Comparison of ENCODE assay signal across 15 cellular contexts in the genomic region with DNA sequence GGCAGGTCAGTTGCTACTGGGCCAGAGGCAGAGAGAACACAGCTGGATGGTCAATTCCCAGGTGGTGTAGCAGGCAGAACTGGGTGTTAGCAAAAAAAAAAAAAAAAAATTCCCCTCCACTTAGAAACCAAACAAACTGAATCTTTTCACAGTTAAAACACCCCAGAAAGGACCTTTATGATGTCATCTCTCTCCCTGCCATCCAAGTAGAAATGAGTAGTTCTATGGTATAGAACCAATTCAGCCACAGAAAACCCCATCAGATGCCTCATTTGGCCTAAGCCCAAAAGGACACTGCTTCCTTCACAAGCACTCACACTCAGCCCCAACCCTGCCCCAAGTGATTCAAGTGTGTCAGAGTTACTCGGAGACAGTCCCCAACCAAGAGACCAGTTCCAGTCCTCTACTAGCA.
"Had no signal": no experiment of that assay in that cellular context is flagged by ENCODE, and none has a peak within 500 bp of the region (broad histone marks: within the 10 kb centered on the region; RNA-seq: fewer than 3 reads in every experiment).

No MANE protein-coding gene starts in this region.

- H3K4me2 ChIP-seq: neural progenitor cell had no signal

- H3K9me3 Mint-ChIP-seq: activated naive CD8-positive, alpha-beta T cell treated with anti-CD3 and anti-CD28 coated beads, Interleukin-2, amount 10 ng/mL, durations not matched to agents 7 days and 5 days; activated T-helper 2 cell treated with anti-CD3 and anti-CD28 coated beads, Interferon-gamma antibody, Interleukin-2, Interleukin-4, amounts not matched to agents 10 μg/mL and 5 μg/mL and 100 μg/mL, durations not matched to agents 14 hours and 24 hours and 36 hours; mesothelial cell of epicardium; neural progenitor cell; T-cell had no signal

- FAIRE-seq: colon had no signal

- H2AFZ ChIP-seq: neural progenitor cell, parathyroid adenoma had no signal

- H3K27ac ChIP-seq: gastrocnemius medialis, neural progenitor cell, parathyroid adenoma, SK-N-MC, tibial nerve had no signal

- H3K36me3 Mint-ChIP-seq: mesothelial cell of epicardium, neural progenitor cell had no signal

- H3K27me3 Mint-ChIP-seq: T-cell had no signal

- H3K4me3 Mint-ChIP-seq: activated naive CD8-positive, alpha-beta T cell treated with anti-CD3 and anti-CD28 coated beads, Interleukin-2, amount 10 ng/mL, durations not matched to agents 7 days and 5 days; mesothelial cell of epicardium; neural progenitor cell; T-cell had no signal

- H3K27ac Mint-ChIP-seq: activated naive CD8-positive, alpha-beta T cell treated with anti-CD3 and anti-CD28 coated beads, Interleukin-2, amount 10 ng/mL, durations not matched to agents 7 days and 5 days; activated T-helper 2 cell treated with anti-CD3 and anti-CD28 coated beads, Interferon-gamma antibody, Interleukin-2, Interleukin-4, amounts not matched to agents 10 μg/mL and 5 μg/mL and 100 μg/mL, durations not matched to agents 14 hours and 24 hours and 36 hours; mesothelial cell of epicardium; neural progenitor cell; T-cell had no signal

- H3K9me3 ChIP-seq: gastrocnemius medialis, tibial nerve had no signal

- H3K27me3 ChIP-seq: gastrocnemius medialis, neural progenitor cell, tibial nerve had no signal

- ATAC-seq: gastrocnemius medialis, T-cell had no signal

- H3K79me2 ChIP-seq: parathyroid adenoma had no signal

- H3K4me1 Mint-ChIP-seq: T-cell had no signal

- H3K4me3 ChIP-seq: gastrocnemius medialis, neural progenitor cell, SK-N-MC, tibial nerve had no signal

- H3K36me3 ChIP-seq: neural progenitor cell, tibial nerve had no signal

- DNase-seq: activated CD4-positive, alpha-beta T cell treated with anti-CD3 and anti-CD28 coated beads, Interleukin-2, amount 50 U/mL, for 4 hours; activated CD8-positive, alpha-beta memory T cell treated with anti-CD3 and anti-CD28 coated beads, Interleukin-2, amount 50 U/mL, for 4 hours; activated naive CD8-positive, alpha-beta T cell treated with anti-CD3 and anti-CD28 coated beads, Interleukin-2, amount 10 ng/mL, durations not matched to agents 7 days and 5 days; aorta; gastrocnemius medialis; stimulated activated CD4-positive, alpha-beta T cell treated with anti-CD3 and anti-CD28 coated beads, Interleukin-15, amount 100 ng/mL, for 24 hours; stimulated activated CD4-positive, alpha-beta T cell treated with anti-CD3 and anti-CD28 coated beads, Interleukin-4, amount 100 ng/mL, for 24 hours; T-cell had no signal

- H3K4me1 ChIP-seq: gastrocnemius medialis, neural progenitor cell, parathyroid adenoma, tibial nerve had no signal
